32 cellular contexts compared by ENCODE assay signal in the genomic region with DNA sequence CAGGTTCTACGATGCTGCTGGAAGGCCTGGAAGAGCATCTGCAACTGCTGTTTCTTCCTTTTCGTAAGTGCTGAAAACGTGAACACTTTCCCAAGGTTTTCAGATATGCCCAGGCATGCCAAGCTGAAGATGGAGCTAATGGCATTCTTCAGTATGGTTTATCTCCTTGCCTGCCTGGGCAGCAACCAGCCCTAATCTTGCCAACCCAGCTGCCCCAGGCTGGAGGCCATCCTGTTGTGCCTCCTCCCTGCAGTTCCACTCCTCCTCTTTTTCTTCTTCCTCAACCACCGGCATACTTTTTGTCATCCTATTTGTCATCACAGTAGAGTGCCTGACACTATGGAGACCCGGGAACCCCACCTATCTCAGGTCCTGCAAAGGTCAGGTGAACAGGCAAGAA.
"Had no signal": no experiment of that assay in that cellular context is flagged by ENCODE, and none has a peak within 500 bp of the region (broad histone marks: within the 10 kb centered on the region; RNA-seq: fewer than 3 reads in every experiment).

No MANE protein-coding gene starts in this region.

- H3K27me3 ChIP-seq: Peyer's patch had no signal

- DNase-seq: activated B cell treated with CpG ODN at 0.5 μM for 24 hours; activated CD4-positive, alpha-beta memory T cell treated with anti-CD3 and anti-CD28 coated beads for 36 hours; activated CD4-positive, alpha-beta T cell treated with anti-CD3 and anti-CD28 coated beads for 4 hours; activated CD4-positive, alpha-beta T cell treated with anti-CD3 and anti-CD28 coated beads, Interleukin-2, amount 50 U/mL, for 1 hour; activated CD4-positive, CD25-positive, alpha-beta regulatory T cell treated with anti-CD3 and anti-CD28 coated beads, Interleukin-2, amount 50 U/mL, for 72 hours; activated CD8-positive, alpha-beta memory T cell treated with anti-CD3 and anti-CD28 coated beads, Interleukin-2, amount 50 U/mL, for 48 hours; activated effector memory CD4-positive, alpha-beta T cell treated with Interleukin-2 at 50 U/mL for 16 hours; activated naive CD4-positive, alpha-beta T cell treated with anti-CD3 and anti-CD28 coated beads, Interleukin-2, amount 10 ng/mL, durations not matched to agents 7 days and 5 days; activated naive CD8-positive, alpha-beta T cell treated with anti-CD3 and anti-CD28 coated beads, Interleukin-2, amount 50 U/mL, for 24 hours; activated T-cell treated with anti-CD3 and anti-CD28 coated beads, Interleukin-2, amount 50 U/mL, for 48 hours; amniotic stem cell; aorta; caudate nucleus; Kasumi-1; KG1; MM.1S; MV-4-11; NCI-H1092; NCI-H1436 treated with DMSO at 0.1 percent for 48 hours; NCI-H1694 treated with DMSO at 0.1 percent for 48 hours; NCI-H2029; NCI-H345; NCI-H524 treated with DMSO at 0.1 percent for 48 hours; Peyer's patch; RPMI8226; SIG-M5; SW 1271; T-helper 1 cell; T-helper 2 cell; T-helper 9 cell had no signal

- ATAC-seq: activated naive CD8-positive, alpha-beta T cell treated with anti-CD3 and anti-CD28 coated beads, Interleukin-2, amount 50 U/mL, for 24 hours; Right ventricle myocardium inferior had no signal

- H3K4me3 ChIP-seq: Peyer's patch had no signal

- H3K4me1 ChIP-seq: Peyer's patch had no signal

- H3K9me3 ChIP-seq: Peyer's patch had no signal

- H3K36me3 ChIP-seq: Peyer's patch had no signal

- H3K27ac ChIP-seq: Peyer's patch, VCaP had no signal
